ENCODE assay signal across 9 cellular contexts in the genomic region with DNA sequence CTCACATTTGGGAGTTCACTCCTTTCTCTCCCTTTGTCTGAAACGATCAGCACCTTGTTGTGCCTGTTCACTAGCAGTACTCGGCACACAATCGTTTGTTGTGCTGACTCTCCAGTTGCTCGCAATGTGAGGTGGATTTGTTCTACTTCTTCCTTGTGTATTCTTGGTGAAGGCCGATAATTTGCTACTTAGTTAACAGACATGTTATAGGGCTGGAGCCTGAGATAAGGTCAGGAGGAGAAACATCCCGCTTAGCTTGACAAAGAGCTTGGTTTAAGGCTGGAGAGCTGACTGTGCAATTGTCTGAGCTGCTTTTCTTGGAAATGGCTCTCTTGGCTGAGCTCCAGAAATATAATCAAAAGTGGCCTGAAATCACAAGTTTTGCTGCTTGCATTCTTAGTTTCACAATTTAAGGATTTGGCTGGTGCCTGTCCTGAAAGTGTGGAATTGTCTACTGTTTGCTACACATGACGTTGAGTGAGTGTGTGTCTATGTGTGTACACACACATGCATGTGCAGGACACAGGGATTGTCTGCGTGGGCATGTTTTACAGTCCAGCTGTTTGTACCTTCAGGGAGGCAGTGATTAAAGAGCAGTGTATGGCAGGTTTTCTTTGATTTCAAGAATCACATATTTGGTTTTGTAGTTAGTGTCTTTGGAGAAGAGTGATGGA.
DNase-seq lines count a peak whose midpoint lies in the region; ATAC-seq and TF ChIP-seq lines count a peak whose summit lies in the region.
"Had no signal": no experiment of that assay in that cellular context is flagged by ENCODE, and none has a peak within 500 bp of the region (broad histone marks: within the 10 kb centered on the region; RNA-seq: fewer than 3 reads in every experiment).

No MANE protein-coding gene starts in this region.

- peaks cover 23 to 35% (median 24%) of the 10 kb centered on the region in 3 donors for H3K4me1 ChIP-seq in skeletal muscle tissue (ENCODE audit: control insufficient read depth in 3 of 3, insufficient read depth in 3 of 3, low read length in 3 of 3)

- CTCF ChIA-PET in WTC11 (lab: Charles Lee) = interaction anchor here (1.6 kb wide), 1 partner anchor 90 kb away, joined by 3 read pairs; no protein-coding TSS in a partner anchor

- peaks cover 4% of the 10 kb centered on the region for H3K36me3 Mint-ChIP-seq in T-helper 1 cell treated with Interleukin-12 subunit alpha and Interleukin-12 subunit beta and Interleukin-4 antibody, amounts not matched to agents 30 μg/mL and 1 μg/mL, for 36 hours (ENCODE audit: low read depth)
- H3K36me3 Mint-ChIP-seq in WTC11 = no peaks in the 10 kb centered on the region

- H3K4me1 Mint-ChIP-seq in T-helper 1 cell treated with Interleukin-12 subunit alpha and Interleukin-12 subunit beta and Interleukin-4 antibody, amounts not matched to agents 30 μg/mL and 1 μg/mL, for 36 hours (ENCODE audit: low read depth) = peaks cover 45% of the 10 kb centered on the region
- H3K4me1 Mint-ChIP-seq in WTC11 = peaks cover 22% of the 10 kb centered on the region

- ATAC-seq in GM18867 (IDR thresholded peaks at IDR 0.05; ENCODE audit: unreplicated experiment) (peak; percentile 22), HG02870 (IDR thresholded peaks at IDR 0.05; ENCODE audit: unreplicated experiment) (peak; percentile 11), WTC11 (no peak), HG03039 (IDR thresholded peaks at IDR 0.05; ENCODE audit: unreplicated experiment) (no peak)

- peak overlapping the region; percentile 96 for H3K27ac Mint-ChIP-seq in T-helper 1 cell treated with Interleukin-12 subunit alpha and Interleukin-12 subunit beta and Interleukin-4 antibody, amounts not matched to agents 30 μg/mL and 1 μg/mL, for 36 hours
- no peak overlapping the region; the same call in 1 of the 2 replicates for H3K27ac Mint-ChIP-seq in WTC11

- H3K9me3 Mint-ChIP-seq in T-helper 1 cell treated with Interleukin-12 subunit alpha and Interleukin-12 subunit beta and Interleukin-4 antibody, amounts not matched to agents 30 μg/mL and 1 μg/mL, for 36 hours = no peaks in the 10 kb centered on the region
- H3K9me3 Mint-ChIP-seq in WTC11 = peaks cover 4% of the 10 kb centered on the region; the same call in 1 of the 2 replicates

- H3K27me3 Mint-ChIP-seq in T-helper 1 cell treated with Interleukin-12 subunit alpha and Interleukin-12 subunit beta and Interleukin-4 antibody, amounts not matched to agents 30 μg/mL and 1 μg/mL, for 36 hours (ENCODE audit: low read depth) = no peaks in the 10 kb centered on the region
- no peaks in the 10 kb centered on the region; the same call in 1 of the 2 replicates for H3K27me3 Mint-ChIP-seq in WTC11 (ENCODE audit: low read depth)

- DNase-seq in fibroblast of the conjunctiva (ENCODE audit: low read depth) (peak; percentile 47), WTC11 (ENCODE audit: low spot score) (no peak), DMS 273 (lab: John Stamatoyannopoulos, UW; ENCODE audit: unreplicated experiment) (no peak)

- no peak for TF ChIP-seq CTCF in WTC11 (IDR thresholded peaks at IDR 0.05)

- peak overlapping the region in 1 of 3 donors; percentile 36 for H3K9ac ChIP-seq in skeletal muscle tissue (ENCODE audit: low read depth in 1 of 3, low read length in 3 of 3)

- peak overlapping the region in 1 of 3 donors; percentile 18 for H3K4me3 ChIP-seq in skeletal muscle tissue (ENCODE audit: low read length in 3 of 3)
- H3K4me3 ChIP-seq: mucosa of descending colon had no signal

- no peaks in the 10 kb centered on the region for H3K9me3 ChIP-seq in skeletal muscle tissue (ENCODE audit: control insufficient read depth in 3 of 3, low read length in 3 of 3)
- H3K9me3 ChIP-seq: mucosa of descending colon had no signal

- H3K27me3 ChIP-seq in skeletal muscle tissue (ENCODE audit: control insufficient read depth in 3 of 3, insufficient read depth in 3 of 3, low read length in 3 of 3) = no peaks in the 10 kb centered on the region

- H3K36me3 ChIP-seq in skeletal muscle tissue (ENCODE audit: control insufficient read depth in 3 of 3, insufficient read depth in 3 of 3, low read length in 3 of 3) = no peaks in the 10 kb centered on the region

- POLR2A ChIA-PET in WTC11 (lab: Charles Lee) = interaction anchor here (0.6 to 1.0 kb wide), 2 partner anchors 9 to 108 kb away, joined by 3 read pairs; no protein-coding TSS in a partner anchor

- H3K27ac ChIP-seq in skeletal muscle tissue (ENCODE audit: low read depth, low read length) = peak overlapping the region; percentile 84

- H3K4me3 Mint-ChIP-seq in T-helper 1 cell treated with Interleukin-12 subunit alpha and Interleukin-12 subunit beta and Interleukin-4 antibody, amounts not matched to agents 30 μg/mL and 1 μg/mL, for 36 hours = peak overlapping the region; percentile 81
- no peak overlapping the region for H3K4me3 Mint-ChIP-seq in WTC11

TF ChIP-seq in WTC11, 78 proteins besides CTCF, POLR2A, EP300 and RAD21:
- TF ChIP-seq EMX1 (CRISPR knock-in tag; IDR thresholded peaks at IDR 0.05) (no peak), NR2C2 (CRISPR knock-in tag; IDR thresholded peaks at IDR 0.05) (no peak), E2F1 (CRISPR knock-in tag; IDR thresholded peaks at IDR 0.05) (no peak), NFYB (CRISPR knock-in tag; conservative IDR thresholded peaks at IDR 0.05; ENCODE audit: low read depth) (no peak), ZNF281 (CRISPR knock-in tag; IDR thresholded peaks at IDR 0.05) (no peak), SOX15 (CRISPR knock-in tag; IDR thresholded peaks at IDR 0.05) (no peak), ZNF219 (CRISPR knock-in tag; IDR thresholded peaks at IDR 0.05; ENCODE audit: borderline replicate concordance) (no peak), ZNF396 (CRISPR knock-in tag; IDR thresholded peaks at IDR 0.05; ENCODE audit: borderline replicate concordance) (no peak), RORB (CRISPR knock-in tag; IDR thresholded peaks at IDR 0.05) (no peak), HMGA2 (CRISPR knock-in tag; IDR thresholded peaks at IDR 0.05) (no peak), FOXP1 (CRISPR knock-in tag; IDR thresholded peaks at IDR 0.05; ENCODE audit: borderline replicate concordance) (no peak), FOXP4 (CRISPR knock-in tag; IDR thresholded peaks at IDR 0.05) (no peak), JUN (CRISPR knock-in tag; IDR thresholded peaks at IDR 0.05) (no peak)
- TF ChIP-seq, protein P1, sequence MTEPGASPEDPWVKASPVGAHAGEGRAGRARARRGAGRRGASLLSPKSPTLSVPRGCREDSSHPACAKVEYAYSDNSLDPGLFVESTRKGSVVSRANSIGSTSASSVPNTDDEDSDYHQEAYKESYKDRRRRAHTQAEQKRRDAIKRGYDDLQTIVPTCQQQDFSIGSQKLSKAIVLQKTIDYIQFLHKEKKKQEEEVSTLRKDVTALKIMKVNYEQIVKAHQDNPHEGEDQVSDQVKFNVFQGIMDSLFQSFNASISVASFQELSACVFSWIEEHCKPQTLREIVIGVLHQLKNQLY (CRISPR knock-in tag; IDR thresholded peaks at IDR 0.05) = no peak

Comparison
In these comparisons a context has a peak if more than half of its experiments do, and no peak if none do; other contexts are left out.
1. ATAC-seq: peak in GM18867 (single experiment) and HG02870 (single experiment); none in WTC11 (single experiment) and HG03039 (single experiment).